Comparison of ENCODE assay signal across 32 cellular contexts in the genomic region with DNA sequence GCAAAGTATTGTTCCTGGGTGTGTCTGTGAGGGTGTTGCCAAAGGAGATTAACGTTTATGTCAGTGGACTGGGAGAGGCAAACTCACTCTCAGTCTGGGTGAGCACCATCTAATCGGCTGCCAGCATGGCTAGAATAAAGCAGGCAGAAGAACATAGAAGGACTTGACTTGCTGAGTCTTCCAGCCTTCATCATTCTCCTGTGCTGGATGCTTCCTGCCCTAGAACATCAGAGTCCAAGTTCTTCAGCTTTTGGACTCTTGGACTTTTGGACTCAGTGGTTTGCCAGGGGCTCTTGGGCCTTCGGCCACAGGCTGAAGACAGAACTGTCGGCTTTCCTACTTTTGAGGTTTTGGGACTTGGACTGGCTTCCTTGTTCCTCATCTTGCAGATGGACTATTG. TPM values are rescaled to one million over a fixed set of nuclear protein-coding genes. Genes with fewer than 3 reads are reported as not detected.
"Had no signal": no experiment of that assay in that cellular context is flagged by ENCODE, and none has a peak within 500 bp of the region (broad histone marks: within the 10 kb centered on the region; RNA-seq: fewer than 3 reads in every experiment).

No MANE protein-coding gene starts in this region.

- H3K27me3 Mint-ChIP-seq: activated CD4-positive, alpha-beta T cell treated with anti-CD3 and anti-CD28 coated beads, Interleukin-2, amount 10 ng/mL, durations not matched to agents 7 days and 5 days; activated naive CD8-positive, alpha-beta T cell; activated T-cell treated with anti-CD3 and anti-CD28 coated beads, Interleukin-2, amount 50 U/mL, for 24 hours had no signal

- ATAC-seq: activated CD4-positive, alpha-beta T cell treated with anti-CD3 and anti-CD28 coated beads for 36 hours; activated T-cell treated with anti-CD3 and anti-CD28 coated beads, Interleukin-2, amount 50 U/mL, for 72 hours; activated T-helper 17 cell treated with anti-CD3 and anti-CD28 coated beads, Interleukin-2, amount 50 U/mL, for 72 hours; gastroesophageal sphincter had no signal

- H3K36me3 Mint-ChIP-seq: activated naive CD8-positive, alpha-beta T cell had no signal

- H3K4me1 Mint-ChIP-seq: endodermal cell had no signal

- H3K9me3 ChIP-seq: esophagus squamous epithelium, gastroesophageal sphincter had no signal

- H3K9me3 Mint-ChIP-seq: activated CD4-positive, alpha-beta T cell treated with anti-CD3 and anti-CD28 coated beads, Interleukin-2, amount 10 ng/mL, durations not matched to agents 7 days and 5 days; central memory CD8-positive, alpha-beta T cell; dendritic cell treated with granulocyte-macrophage colony-stimulating factor and Interleukin-4, amounts not matched to agents 40 ng/mL and 50 ng/mL, for 4 days; endodermal cell had no signal

- H3K4me3 ChIP-seq: coronary artery, dorsolateral prefrontal cortex, esophagus squamous epithelium, gastroesophageal sphincter had no signal

- DNase-seq: activated CD4-positive, alpha-beta T cell treated with anti-CD3 and anti-CD28 coated beads for 36 hours; activated CD4-positive, alpha-beta T cell treated with anti-CD3 and anti-CD28 coated beads, Interleukin-2, amount 10 ng/mL, durations not matched to agents 7 days and 5 days; activated CD4-positive, alpha-beta T cell treated with anti-CD3 and anti-CD28 coated beads, Interleukin-2, amount 50 U/mL, for 4 hours; activated CD4-positive, CD25-positive, alpha-beta regulatory T cell; activated CD4-positive, CD25-positive, alpha-beta regulatory T cell treated with anti-CD3 and anti-CD28 coated beads, Interleukin-2, amount 50 U/mL, for 72 hours; activated CD8-positive, alpha-beta memory T cell treated with anti-CD3 and anti-CD28 coated beads, Interleukin-2, amount 50 U/mL, for 48 hours; activated effector memory CD4-positive, alpha-beta T cell treated with Interleukin-2 at 50 U/mL for 16 hours; activated gamma-delta T cell treated with Interleukin-2 at 50 U/mL for 16 hours; activated naive CD4-positive, alpha-beta T cell treated with anti-CD3 and anti-CD28 coated beads, Interleukin-2, amount 50 U/mL, for 16 hours; activated naive CD4-positive, alpha-beta T cell treated with Interleukin-2 at 50 U/mL for 16 hours; activated T-cell treated with anti-CD3 and anti-CD28 coated beads for 4 hours; activated T-cell treated with anti-CD3 and anti-CD28 coated beads, Interleukin-2, amount 50 U/mL, for 24 hours; activated T-cell treated with anti-CD3 and anti-CD28 coated beads, Interleukin-2, amount 50 U/mL, for 72 hours; amniotic stem cell; anterior cingulate cortex; brain microvascular endothelial cell; dorsolateral prefrontal cortex; effector memory CD4-positive, alpha-beta T cell; endodermal cell; esophagus squamous epithelium; foreskin melanocyte; T-helper 2 cell had no signal

- H3K36me3 ChIP-seq: brain microvascular endothelial cell, esophagus squamous epithelium, gastroesophageal sphincter had no signal

- H3K27ac ChIP-seq: brain microvascular endothelial cell, coronary artery, dorsolateral prefrontal cortex, esophagus squamous epithelium, gastroesophageal sphincter had no signal

- H3K4me3 Mint-ChIP-seq: activated CD4-positive, alpha-beta T cell treated with anti-CD3 and anti-CD28 coated beads for 36 hours; activated CD4-positive, alpha-beta T cell treated with anti-CD3 and anti-CD28 coated beads, Interleukin-2, amount 10 ng/mL, durations not matched to agents 7 days and 5 days; activated naive CD8-positive, alpha-beta T cell; activated T-cell treated with anti-CD3 and anti-CD28 coated beads, Interleukin-2, amount 50 U/mL, for 24 hours; activated T-cell treated with anti-CD3 and anti-CD28 coated beads, Interleukin-2, amount 50 U/mL, for 72 hours; activated T-helper 17 cell treated with anti-CD3 and anti-CD28 coated beads, Interleukin-2, amount 50 U/mL, for 72 hours; central memory CD8-positive, alpha-beta T cell; dendritic cell treated with granulocyte-macrophage colony-stimulating factor and Interleukin-4, amounts not matched to agents 40 ng/mL and 50 ng/mL, for 4 days; endodermal cell had no signal

- H3K27ac Mint-ChIP-seq: activated CD4-positive, alpha-beta T cell treated with anti-CD3 and anti-CD28 coated beads, Interleukin-2, amount 10 ng/mL, durations not matched to agents 7 days and 5 days; activated naive CD8-positive, alpha-beta T cell; activated T-cell treated with anti-CD3 and anti-CD28 coated beads, Interleukin-2, amount 50 U/mL, for 24 hours; activated T-cell treated with anti-CD3 and anti-CD28 coated beads, Interleukin-2, amount 50 U/mL, for 72 hours; activated T-helper 17 cell treated with anti-CD3 and anti-CD28 coated beads, Interleukin-2, amount 50 U/mL, for 72 hours; dendritic cell treated with granulocyte-macrophage colony-stimulating factor and Interleukin-4, amounts not matched to agents 40 ng/mL and 50 ng/mL, for 4 days; endodermal cell had no signal

- FAIRE-seq: astrocyte, bronchial epithelial cell had no signal

- H3K4me1 ChIP-seq: esophagus squamous epithelium, gastroesophageal sphincter had no signal

RNA-seq across cellular contexts. Expression of gene ENPP6, which starts 15.3 kb away (rescaled TPM):
- total RNA-seq: bronchial epithelial cell, epithelial cell of proximal tubule, fibroblast of villous mesenchyme had no signal
